In the genomic region with DNA sequence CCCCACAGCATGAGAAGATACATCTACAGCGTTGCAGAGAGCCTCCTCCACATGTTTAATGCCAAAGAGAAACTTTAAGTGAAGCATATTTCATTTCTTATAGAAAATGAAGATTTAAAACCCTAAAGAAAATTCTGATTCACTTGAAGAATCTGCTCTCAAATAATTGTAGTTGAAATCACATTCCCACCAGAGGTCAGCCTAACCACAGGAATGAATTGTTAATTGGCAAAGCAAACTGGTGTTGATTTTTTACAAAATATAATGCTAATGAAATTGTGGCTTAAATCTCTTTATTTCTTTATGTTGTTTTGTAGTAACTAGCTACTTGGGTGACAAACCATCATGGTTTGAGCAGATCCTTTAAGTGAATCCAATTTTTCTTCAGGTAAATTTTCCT, we compare ENCODE assay signal across 8 cellular contexts. TPM values are rescaled to one million over a fixed set of nuclear protein-coding genes. Genes with fewer than 3 reads are reported as not detected.
DNase-seq lines count a peak whose midpoint lies in the region; ATAC-seq and TF ChIP-seq lines count a peak whose summit lies in the region.

No MANE protein-coding gene starts in this region.

- no peak overlapping the region for H3K4me3 ChIP-seq in ascending aorta

- H3K9me3 ChIP-seq in ascending aorta, result no peaks in the 10 kb centered on the region

- H3K4me3 Mint-ChIP-seq in Calu3 (ENCODE audit: low read depth, unreplicated experiment), result no peak overlapping the region

- BruUV-seq in Calu3 (replicated peaks; lab: Mats Ljungman, UMichigan), result no TSS peak

- no peaks in the 10 kb centered on the region for H3K27me3 Mint-ChIP-seq in Calu3 (ENCODE audit: unreplicated experiment)

- no peaks in the 10 kb centered on the region for H3K9me3 Mint-ChIP-seq in Calu3 (ENCODE audit: low read depth, unreplicated experiment)

- no peaks in the 10 kb centered on the region for H3K4me1 Mint-ChIP-seq in Calu3 (ENCODE audit: low read depth, unreplicated experiment)

- no peaks in the 10 kb centered on the region for H3K36me3 Mint-ChIP-seq in Calu3 (ENCODE audit: insufficient read depth, unreplicated experiment)

- CTCF ChIA-PET in Calu3 (lab: Charles Lee), result no interaction called here

- H3K27me3 ChIP-seq in ascending aorta, result no peaks in the 10 kb centered on the region

- intact Hi-C loops in Calu3 (cut with micrococcal nuclease; ENCODE audit: unreplicated experiment), result loop anchor here (1.0 to 5.0 kb wide), 3 partner anchors 88 to 306 kb away; no protein-coding TSS in a partner anchor
- intact Hi-C loops in ascending aorta (cut with DNase I), result loop anchor here (1.0 to 5.0 kb wide), 3 partner anchors 88 to 306 kb away; no protein-coding TSS in a partner anchor

- peak; percentile 35 for DNase-seq in Calu3
- peak; percentile 16 for DNase-seq in HT-29 (ENCODE audit: low spot score)
- DNase-seq in ascending aorta (ENCODE audit: low spot score in 2 of 2), result no peak
- DNase-seq in lung microvascular endothelial cell (ENCODE audit: low read depth in 2 of 2), result peak; percentile 22 to 38
- DNase-seq in activated gamma-delta T cell treated with Interleukin-2 at 50 U/mL for 16 hours, result no peak
- no peak for DNase-seq in AG08396 (ENCODE audit: low spot score)
- DNase-seq in occipital lobe (lab: John Stamatoyannopoulos, UW), result no peak

- H3K27ac ChIP-seq in ascending aorta, result no peak overlapping the region

- H3K4me1 ChIP-seq in ascending aorta, result no peaks in the 10 kb centered on the region

- TF ChIP-seq CTCF in Calu3 (IDR thresholded peaks at IDR 0.05; ENCODE audit: unreplicated experiment) (no peak), ascending aorta (IDR thresholded peaks at IDR 0.05) (peak; percentile 12 to 53 (median 35))

- H3K36me3 ChIP-seq in ascending aorta, result no peaks in the 10 kb centered on the region

- ATAC-seq in HG02970 (IDR thresholded peaks at IDR 0.05; ENCODE audit: low FRiP score, unreplicated experiment), result no peak

- H3K27ac Mint-ChIP-seq in Calu3 (ENCODE audit: unreplicated experiment), result no peak overlapping the region

RNA-seq across cellular contexts. Expression of gene WDR17, which starts 31.1 kb away (rescaled TPM):
- 6.3 and 7.6 TPM in 2 replicates for total RNA-seq in Calu3 (2022)
- total RNA-seq in HT-29 (2014; rRNA removed; shearing (Covaris generic)), result not detected in 2 replicates
- 3.4 TPM for total RNA-seq in ascending aorta
- under 0.01 and 0.22 TPM in 2 replicates for total RNA-seq in lung microvascular endothelial cell
- 80.5 TPM for total RNA-seq in occipital lobe

Comparison
In these comparisons a context has a peak if more than half of its experiments do, and no peak if none do; other contexts are left out.
1. DNase-seq: peak in Calu3 (single experiment), HT-29 (single experiment) and lung microvascular endothelial cell (2 of 2); none in ascending aorta (0 of 2), activated gamma-delta T cell treated with Interleukin-2 at 50 U/mL for 16 hours (single experiment), AG08396 (single experiment) and occipital lobe (single experiment).